8 cellular contexts compared by ENCODE assay signal in genomic region chr4:143358923-143359694, GRCh38. TPM values are rescaled to one million over a fixed set of nuclear protein-coding genes. Genes with fewer than 3 reads are reported as not detected.
A peak's percentile ranks its signal among the peaks of the same experiment; 100 is the strongest.
DNase-seq lines count a peak whose midpoint lies in the region; ATAC-seq and TF ChIP-seq lines count a peak whose summit lies in the region.

No MANE protein-coding gene starts in this region.

- no peaks in the 10 kb centered on the region for H3K9me2 ChIP-seq in OCI-LY7 (ENCODE audit: insufficient read depth, low read length)

- H3K4me3 ChIP-seq in A673 (ENCODE audit: low read depth, low read length, poor library complexity, severe bottlenecking) (peak overlapping the region; percentile 21), OCI-LY7 (ENCODE audit: low read depth, low read length, poor library complexity, severe bottlenecking) (peak overlapping the region; percentile 61), mucosa of rectum (ENCODE audit: low read length in 2 of 2) (peak overlapping the region; percentile 28 to 51)

- ATAC-seq in GM18511 (IDR thresholded peaks at IDR 0.05; ENCODE audit: unreplicated experiment), result peak; percentile 91
- peak; percentile 89 for ATAC-seq in HG02970 (IDR thresholded peaks at IDR 0.05; ENCODE audit: low FRiP score, unreplicated experiment)

- H3K27me3 ChIP-seq in A673 (replicated peaks; ENCODE audit: insufficient read depth, low read depth, low read length, poor library complexity), result no peaks in the 10 kb centered on the region
- no peaks in the 10 kb centered on the region for H3K27me3 ChIP-seq in mucosa of rectum (ENCODE audit: control insufficient read depth in 2 of 2, insufficient read depth in 2 of 2, low read length in 2 of 2)

- H3K4me1 ChIP-seq in A673 (ENCODE audit: insufficient read depth, low read length, poor library complexity, severe bottlenecking) (peaks cover 85% of the 10 kb centered on the region), OCI-LY7 (ENCODE audit: insufficient read depth, low read length, poor library complexity, severe bottlenecking) (peaks cover 96% of the 10 kb centered on the region), mucosa of rectum (ENCODE audit: control insufficient read depth in 2 of 2, insufficient read depth in 2 of 2, low read length in 2 of 2) (peaks cover 42 to 67% of the 10 kb centered on the region in 2 donors)

- CTCF ChIA-PET in A673 (lab: Charles Lee), result no interaction called here
- CTCF ChIA-PET in OCI-LY7 (lab: Charles Lee; ENCODE audit: unreplicated experiment), result interaction anchor here (2.2 kb wide), 1 partner anchor 17 kb away, joined by 8 read pairs; no protein-coding TSS in a partner anchor

- H3K36me3 ChIP-seq in A673 (ENCODE audit: insufficient read depth, low read length, poor library complexity, severe bottlenecking) (no peaks in the 10 kb centered on the region), OCI-LY7 (ENCODE audit: insufficient read depth, low read length) (no peaks in the 10 kb centered on the region; the same call in 1 of the 2 replicates), mucosa of rectum (ENCODE audit: control insufficient read depth in 2 of 2, insufficient read depth in 2 of 2, low read length in 2 of 2) (no peaks in the 10 kb centered on the region)

- peaks cover 96% of the 10 kb centered on the region for H3K79me2 ChIP-seq in OCI-LY7 (ENCODE audit: insufficient read depth, low read depth, low read length)

- POLR2A ChIA-PET in A673 (lab: Charles Lee; ENCODE audit: low non-redundant PET), result no interaction called here
- POLR2A ChIA-PET in OCI-LY7 (lab: Charles Lee), result interaction anchor here (0.6 to 10.2 kb wide), 12 partner anchors 11 to 166 kb away, joined by 3 to 236 read pairs (median 14); partner anchors contain the start of gene GAB1

- H3K27ac ChIP-seq in A673 (ENCODE audit: low read depth, low read length, poor library complexity, severe bottlenecking) (peak overlapping the region; percentile 96), OCI-LY7 (ENCODE audit: low read depth, low read length, poor library complexity, severe bottlenecking) (peak overlapping the region; percentile 98), mucosa of rectum (ENCODE audit: low read depth in 2 of 2, low read length in 2 of 2) (peak overlapping the region; percentile 79 to 86)

- H3K9ac ChIP-seq in mucosa of rectum (ENCODE audit: low read depth in 1 of 2, low read length in 2 of 2), result peak overlapping the region; percentile 14 to 35

- TF ChIP-seq CTCF in A673 (conservative IDR thresholded peaks at IDR 0.05; ENCODE audit: low read depth, low read length), result no peak
- no peak for TF ChIP-seq CTCF in OCI-LY7 (conservative IDR thresholded peaks at IDR 0.05; ENCODE audit: low read length)

- no peaks in the 10 kb centered on the region for H4K20me1 ChIP-seq in OCI-LY7 (ENCODE audit: insufficient read depth, low read length)

- DNase-seq in A673 (ENCODE audit: low spot score) (peak; percentile 96), OCI-LY7 (ENCODE audit: low spot score) (peak; percentile 91), SHP77 (lab: John Stamatoyannopoulos, UW) (no peak), posterior vena cava (ENCODE audit: low spot score) (no peak)
- peak; percentile 9 for DNase-seq in central memory CD4-positive, alpha-beta T cell

- no peaks in the 10 kb centered on the region for H3K9me3 ChIP-seq in A673 (ENCODE audit: low read depth, low read length, poor library complexity, severe bottlenecking)
- no peaks in the 10 kb centered on the region for H3K9me3 ChIP-seq in OCI-LY7 (ENCODE audit: low read length)
- no peaks in the 10 kb centered on the region for H3K9me3 ChIP-seq in mucosa of rectum (ENCODE audit: control insufficient read depth in 2 of 2, low read length in 2 of 2)

- intact Hi-C loops in A673 (cut with micrococcal nuclease; ENCODE audit: unreplicated experiment) (loop anchor here (2.0 kb wide), 2 partner anchors 22 to 56 kb away; partner anchors contain the start of gene GAB1), OCI-LY7 (cut with micrococcal nuclease; ENCODE audit: unreplicated experiment) (loop anchor here (2.0 to 5.0 kb wide), 3 partner anchors 18 to 172 kb away; no protein-coding TSS in a partner anchor), posterior vena cava (cut with DNase I) (loop anchor here in 1 of 2 donors (10.0 kb wide), 1 partner anchor 46 kb away; no protein-coding TSS in a partner anchor)

- H3K4me2 ChIP-seq in OCI-LY7 (ENCODE audit: low read length), result peak overlapping the region; percentile 88

- H2AFZ ChIP-seq in OCI-LY7 (ENCODE audit: low read length), result peak overlapping the region; percentile 24; the same call in 1 of the 2 replicates

- no TSS peak for BruUV-seq in A673 (replicated peaks; lab: Mats Ljungman, UMichigan)
- BruUV-seq in OCI-LY7 (replicated peaks; lab: Mats Ljungman, UMichigan), result no TSS peak

RNA-seq across cellular contexts. Expression of gene GAB1, which starts 22.4 kb away (rescaled TPM):
- total RNA-seq in A673 (2021) (27.6 and 32.8 TPM in 2 replicates), OCI-LY7 (2022) (99.3 and 106 TPM in 2 replicates), posterior vena cava (10 to 100 TPM; 36.0 to 36.6 TPM)
- 42.6 and 43.5 TPM in 2 replicates for total RNA-seq in OCI-LY7 (2014; rRNA removed; shearing (Covaris generic))

Comparison
In these comparisons a context has a peak if more than half of its experiments do, and no peak if none do; other contexts are left out.
1. DNase-seq: peak in A673 (single experiment), OCI-LY7 (single experiment) and central memory CD4-positive, alpha-beta T cell (single experiment); none in SHP77 (0 of 2) and posterior vena cava (single experiment).
2. Peak in every context shown above with its lines, with median percentiles within 50 percentile points of each other: H3K27ac ChIP-seq and H3K4me3 ChIP-seq.